ENCODE assay signal across 26 cellular contexts in the genomic region with DNA sequence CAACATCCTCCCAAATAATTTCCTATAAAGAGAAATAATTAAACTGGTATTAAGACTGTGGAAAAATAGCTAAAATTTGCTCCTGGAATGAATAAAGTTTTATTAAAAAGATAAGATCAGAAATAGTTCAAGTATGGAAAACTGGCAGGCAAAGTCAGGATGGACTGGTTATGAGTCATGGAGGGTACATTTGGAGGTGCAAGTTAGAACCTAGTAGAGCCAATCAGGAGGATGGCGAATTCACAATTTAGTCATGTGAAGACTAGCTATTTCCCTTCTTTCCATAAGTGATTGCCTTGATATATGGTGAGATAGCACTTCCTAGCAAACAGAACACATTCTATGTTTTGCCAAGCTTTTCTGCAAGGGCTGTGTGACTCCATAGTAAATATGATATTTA.
DNase-seq lines count a peak whose midpoint lies in the region; ATAC-seq, FAIRE-seq and TF ChIP-seq lines count a peak whose summit lies in the region.
"Had no signal": no experiment of that assay in that cellular context is flagged by ENCODE, and none has a peak within 500 bp of the region (broad histone marks: within the 10 kb centered on the region; RNA-seq: fewer than 3 reads in every experiment).

No MANE protein-coding gene starts in this region.

- H3K27me3 ChIP-seq in PC-3 (ENCODE audit: low read length): no peaks in the 10 kb centered on the region
- H3K27me3 ChIP-seq in RWPE2 (ENCODE audit: insufficient read depth, poor library complexity, severe bottlenecking): no peaks in the 10 kb centered on the region
- H3K27me3 ChIP-seq in bronchial epithelial cell (ENCODE audit: control insufficient read depth, insufficient read depth, low read length): no peaks in the 10 kb centered on the region
- H3K27me3 ChIP-seq in keratinocyte (ENCODE audit: control insufficient read depth, extremely low read depth, insufficient read depth, low read length): no peaks in the 10 kb centered on the region
- no peaks in the 10 kb centered on the region for H3K27me3 ChIP-seq in spleen (replicated peaks in 1 of 7)
- H3K27me3 ChIP-seq: BE2C; BLaER1 treated with 17β-estradiol and CSF1 and Interleukin-3, amounts not matched to agents 10 nM and 100 nM had no signal

- H3K9me3 ChIP-seq in PC-3 (ENCODE audit: low read length) (no peaks in the 10 kb centered on the region; the same call in 1 of the 2 replicates), RWPE2 (ENCODE audit: severe bottlenecking) (peaks cover 3% of the 10 kb centered on the region), keratinocyte (ENCODE audit: control insufficient read depth, low read depth, low read length) (peaks cover 1% of the 10 kb centered on the region), spleen (peaks cover 0 to 34% (median 16%) of the 10 kb centered on the region in 8 donors)

- H3K79me2 ChIP-seq in PC-3 (ENCODE audit: low read length) (no peaks in the 10 kb centered on the region), keratinocyte (ENCODE audit: control insufficient read depth, insufficient read depth, low read length) (no peaks in the 10 kb centered on the region)

- TF ChIP-seq POLR2A in spleen (IDR thresholded peaks at IDR 0.05): no peak

- POLR2A ChIA-PET in PC-3 (lab: Charles Lee; ENCODE audit: unreplicated experiment): interaction anchor here (0.7 kb wide), 1 partner anchor 10 kb away, joined by 5 read pairs; no protein-coding TSS in a partner anchor

- intact Hi-C loops in PC-3 (cut with micrococcal nuclease): no loop called here
- intact Hi-C loops in spleen (cut with DNase I; ENCODE audit: low total_unique reads): no loop called here

- dilution Hi-C loops in keratinocyte (cut with MboI; ENCODE audit: extremely low pct_ligation_motif_present, low sequenced_read_pairs): no loop called here

- H3K4me2 ChIP-seq in PC-3 (ENCODE audit: low read length) (0 out of 2 replicates have a peak overlapping the region, but pooled peaks have one; percentile 9), keratinocyte (ENCODE audit: control insufficient read depth, extremely low read depth, insufficient read depth, low read depth, low read length) (no peak overlapping the region)
- H3K4me2 ChIP-seq: A549; BLaER1 treated with 17β-estradiol and CSF1 and Interleukin-3, amounts not matched to agents 10 nM and 100 nM had no signal

- H3K27ac ChIP-seq in PC-3 (ENCODE audit: low read length) (peak overlapping the region; percentile 65), RWPE2 (ENCODE audit: poor library complexity, severe bottlenecking) (peak overlapping the region; percentile 3), keratinocyte (ENCODE audit: control insufficient read depth, insufficient read depth, low read length) (no peak overlapping the region), spleen (no peak overlapping the region)
- H3K27ac ChIP-seq: A549; BLaER1 treated with 17β-estradiol and CSF1 and Interleukin-3, amounts not matched to agents 10 nM and 100 nM; GM23248 had no signal

- no peak for FAIRE-seq in bronchial epithelial cell (lab: Jason Lieb, UNC)
- peak; percentile 86 for FAIRE-seq in keratinocyte (lab: Jason Lieb, UNC)
- FAIRE-seq: A549, D721Med, GM12878, GM18507, H1 had no signal

- 0 out of 2 replicates have a peak overlapping the region, but pooled peaks have one; percentile 0 for H3K9ac ChIP-seq in PC-3 (ENCODE audit: low read length)
- H3K9ac ChIP-seq in keratinocyte (ENCODE audit: control insufficient read depth, extremely low read depth, insufficient read depth, low read length): no peak overlapping the region
- H3K9ac ChIP-seq: BLaER1 treated with 17β-estradiol and CSF1 and Interleukin-3, amounts not matched to agents 10 nM and 100 nM; GM23248 had no signal

- no peak overlapping the region for H2AFZ ChIP-seq in PC-3 (ENCODE audit: low read length)
- peak overlapping the region; percentile 27 for H2AFZ ChIP-seq in keratinocyte (ENCODE audit: control insufficient read depth, low read length)
- H2AFZ ChIP-seq: GM23248 had no signal

- no peaks in the 10 kb centered on the region for H3K9me2 ChIP-seq in PC-3 (replicated peaks; ENCODE audit: low read length)

- 69 to 83% (median 75%) methylated on average over 1 of the region's 1 CpG for WGBS in spleen, 5 donors

- peak; percentile 78 for DNase-seq in PC-3
- DNase-seq in RWPE2 (ENCODE audit: low spot score): no peak
- peak; percentile 60 for DNase-seq in bronchial epithelial cell (ENCODE audit: low read depth)
- no peak for DNase-seq in keratinocyte (ENCODE audit: low read depth, low spot score)
- DNase-seq in spleen: no peak
- DNase-seq in NCI-H1417 treated with DMSO at 0.1 percent for 48 hours (lab: John Stamatoyannopoulos, UW): no peak
- DNase-seq: 8988T; ACHN; AML-193; BE2C; CD4-positive, alpha-beta T cell; CD8-positive, alpha-beta memory T cell; DMS 273 treated with DMSO at 0.1 percent for 48 hours; DMS79; EL; GDM1; GM23248; H7; HCEC 1CT had no signal

- no peaks in the 10 kb centered on the region for H3K9me1 ChIP-seq in keratinocyte (ENCODE audit: control insufficient read depth, extremely low read depth, insufficient read depth, low read length)

- BruUV-seq in PC-3 (replicated peaks; lab: Mats Ljungman, UMichigan): no TSS peak

- CTCF ChIA-PET in PC-3 (lab: Charles Lee): no interaction called here

- TF ChIP-seq CTCF in PC-3 (conservative IDR thresholded peaks at IDR 0.05; ENCODE audit: low read depth, low read length): no peak
- no peak for TF ChIP-seq CTCF in RWPE2 (IDR thresholded peaks at IDR 0.05; ENCODE audit: poor library complexity, severe bottlenecking)
- TF ChIP-seq CTCF in bronchial epithelial cell (IDR thresholded peaks at IDR 0.05; ENCODE audit: insufficient read depth, low read length, severe bottlenecking): no peak
- no peak for TF ChIP-seq CTCF in keratinocyte (optimal IDR thresholded peaks at IDR 0.05 in 1 of 3, IDR thresholded peaks at IDR 0.05 in 1 of 3, conservative IDR thresholded peaks at IDR 0.05 in 1 of 3; ENCODE audit: extremely low read depth in 1 of 3, insufficient read depth in 2 of 3, low read length in 3 of 3)
- TF ChIP-seq CTCF in spleen (IDR thresholded peaks at IDR 0.05 in 8 of 11, conservative IDR thresholded peaks at IDR 0.05 in 3 of 11): no peak

- no peaks in the 10 kb centered on the region for H4K20me1 ChIP-seq in PC-3 (ENCODE audit: low read length)
- no peaks in the 10 kb centered on the region for H4K20me1 ChIP-seq in keratinocyte (ENCODE audit: control insufficient read depth, extremely low read depth, insufficient read depth, low read length)
- H4K20me1 ChIP-seq: BLaER1 treated with 17β-estradiol and CSF1 and Interleukin-3, amounts not matched to agents 10 nM and 100 nM had no signal

- no peak overlapping the region for H3K4me3 ChIP-seq in PC-3 (ENCODE audit: low read length)
- H3K4me3 ChIP-seq in RWPE2 (ENCODE audit: severe bottlenecking): no peak overlapping the region
- H3K4me3 ChIP-seq in bronchial epithelial cell (ENCODE audit: low read depth, low read length): no peak overlapping the region
- no peak overlapping the region for H3K4me3 ChIP-seq in keratinocyte (ENCODE audit: control insufficient read depth in 2 of 3, extremely low read depth in 1 of 3, insufficient read depth in 2 of 3, low read depth in 1 of 3, low read length in 3 of 3)
- no peak overlapping the region for H3K4me3 ChIP-seq in spleen
- H3K4me3 ChIP-seq: A549; BLaER1 treated with 17β-estradiol and CSF1 and Interleukin-3, amounts not matched to agents 10 nM and 100 nM; GM12878; GM23248 had no signal

- no peaks in the 10 kb centered on the region for H3F3A ChIP-seq in PC-3 (ENCODE audit: low read length, unreplicated experiment)

- ATAC-seq in PC-3: peak; percentile 43; the same call in 1 of the 2 replicates
- peak; percentile 60 for ATAC-seq in RWPE2 (ENCODE audit: low read depth)
- no peak for ATAC-seq in GM19467 (IDR thresholded peaks at IDR 0.05; ENCODE audit: unreplicated experiment)
- ATAC-seq: A549, GM12878 had no signal

- H3K4me1 ChIP-seq in PC-3 (ENCODE audit: insufficient read depth, low read length) (peaks cover 17% of the 10 kb centered on the region; the same call in 1 of the 2 replicates), RWPE2 (ENCODE audit: insufficient read depth, poor library complexity, severe bottlenecking) (peaks cover 8% of the 10 kb centered on the region), keratinocyte (ENCODE audit: control insufficient read depth, extremely low read depth, insufficient read depth, low read length) (peaks cover 5% of the 10 kb centered on the region), spleen (no peaks in the 10 kb centered on the region)
- H3K4me1 ChIP-seq: A549; BE2C; BLaER1 treated with 17β-estradiol and CSF1 and Interleukin-3, amounts not matched to agents 10 nM and 100 nM had no signal

- H3K36me3 ChIP-seq in PC-3 (ENCODE audit: low read depth, low read length) (no peaks in the 10 kb centered on the region), RWPE2 (ENCODE audit: low read depth) (no peaks in the 10 kb centered on the region), bronchial epithelial cell (ENCODE audit: control insufficient read depth, insufficient read depth, low read length) (no peaks in the 10 kb centered on the region), keratinocyte (ENCODE audit: control insufficient read depth in 2 of 2, extremely low read depth in 1 of 2, insufficient read depth in 2 of 2, low read length in 2 of 2) (no peaks in the 10 kb centered on the region), spleen (no peaks in the 10 kb centered on the region)
- H3K36me3 ChIP-seq: BE2C; BLaER1 treated with 17β-estradiol and CSF1 and Interleukin-3, amounts not matched to agents 10 nM and 100 nM had no signal

Comparison
In these comparisons a context has a peak if more than half of its experiments do, and no peak if none do; other contexts are left out.
1. DNase-seq: peak in PC-3 (single experiment) and bronchial epithelial cell (single experiment); none in RWPE2 (single experiment), keratinocyte (single experiment), spleen (single experiment) and NCI-H1417 treated with DMSO at 0.1 percent for 48 hours (single experiment).
2. H3K27ac ChIP-seq: peak in PC-3 (single experiment) and RWPE2 (single experiment); none in keratinocyte (single experiment) and spleen (0 of 8).